ENCODE assay signal across 8 cellular contexts in the genomic region with DNA sequence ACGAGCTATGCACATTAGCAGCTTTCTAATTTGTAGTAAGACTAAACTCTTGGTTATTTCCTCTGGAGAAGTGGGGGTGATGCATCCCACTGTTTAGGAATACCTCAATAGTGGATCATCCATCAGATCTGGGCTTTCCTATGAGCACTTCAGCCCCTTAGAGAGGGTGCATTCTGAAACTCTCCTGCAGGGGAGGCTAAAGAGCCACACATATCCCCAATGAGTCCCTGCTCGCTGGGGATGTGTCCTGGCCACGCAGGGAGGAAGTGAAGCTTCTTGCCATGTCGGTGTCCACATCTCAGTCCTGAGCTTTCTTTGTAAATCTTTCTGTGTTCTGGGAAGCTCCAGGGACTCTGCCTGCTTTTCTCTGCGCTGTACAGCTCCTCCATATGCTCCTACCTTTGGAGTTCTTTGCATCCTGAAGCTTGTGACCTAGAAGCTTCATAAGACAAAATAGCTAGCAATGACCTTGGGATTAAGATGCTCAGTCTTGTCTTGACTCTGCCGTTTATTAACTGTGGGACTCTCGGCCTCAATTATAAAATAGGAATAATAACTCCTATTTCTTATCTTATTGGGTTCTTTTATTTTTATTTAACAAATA. TPM values are rescaled to one million over a fixed set of nuclear protein-coding genes. Genes with fewer than 3 reads are reported as not detected.
DNase-seq lines count a peak whose midpoint lies in the region; ATAC-seq and TF ChIP-seq lines count a peak whose summit lies in the region.

No MANE protein-coding gene starts in this region.

- H3K27me3 ChIP-seq in esophagus muscularis mucosa: peaks cover 0 to 16% (median 0%) of the 10 kb centered on the region in 4 donors
- H3K27me3 ChIP-seq in suprapubic skin: no peaks in the 10 kb centered on the region

- peaks cover 18 to 26% of the 10 kb centered on the region in 2 donors for H3K27me3 Mint-ChIP-seq in natural killer cell (ENCODE audit: low read depth in 2 of 2)

- no peak overlapping the region for H3K27ac Mint-ChIP-seq in natural killer cell

- ATAC-seq in GM18868 (IDR thresholded peaks at IDR 0.05; ENCODE audit: unreplicated experiment) (peak; percentile 92), HG03135 (IDR thresholded peaks at IDR 0.05; ENCODE audit: unreplicated experiment) (peak; percentile 79), natural killer cell (peak; percentile 72 to 83 (median 80))

- no peak for TF ChIP-seq POLR2A in esophagus muscularis mucosa (IDR thresholded peaks at IDR 0.05; ENCODE audit: low read depth)
- TF ChIP-seq POLR2A in suprapubic skin (IDR thresholded peaks at IDR 0.05): no peak

- H3K9me3 Mint-ChIP-seq in natural killer cell: no peaks in the 10 kb centered on the region

- H3K4me1 ChIP-seq in esophagus muscularis mucosa (peaks cover 0 to 16% (median 10%) of the 10 kb centered on the region in 4 donors), suprapubic skin (peaks cover 8% of the 10 kb centered on the region)

- H3K4me1 Mint-ChIP-seq in natural killer cell: peaks cover 11 to 14% of the 10 kb centered on the region in 2 donors

- WGBS in esophagus muscularis mucosa: 54% methylated on average over 7 of the region's 7 CpGs
- WGBS in suprapubic skin: 37% methylated on average over 7 of the region's 7 CpGs

- TF ChIP-seq CTCF in C4-2B (conservative IDR thresholded peaks at IDR 0.05) (peak; percentile 82), esophagus muscularis mucosa (IDR thresholded peaks at IDR 0.05) (peak; percentile 51 to 69 (median 52)), natural killer cell (IDR thresholded peaks at IDR 0.05) (peak; percentile 62), suprapubic skin (IDR thresholded peaks at IDR 0.05) (peak; percentile 80 to 84)

- H3K27ac ChIP-seq in C4-2B (no peak overlapping the region), esophagus muscularis mucosa (replicated peaks in 1 of 4) (no peak overlapping the region), suprapubic skin (no peak overlapping the region)

- H3K4me3 ChIP-seq in esophagus muscularis mucosa (peak overlapping the region in 1 of 4 donors; percentile 37), suprapubic skin (peak overlapping the region; percentile 24)

- H3K4me3 Mint-ChIP-seq in natural killer cell: no peak overlapping the region

- no peaks in the 10 kb centered on the region for H3K36me3 Mint-ChIP-seq in natural killer cell

- TF ChIP-seq EP300 in esophagus muscularis mucosa (IDR thresholded peaks at IDR 0.05) (no peak), suprapubic skin (IDR thresholded peaks at IDR 0.05) (no peak)

- intact Hi-C loops in esophagus muscularis mucosa (cut with DNase I) (loop anchor here (1.0 to 5.0 kb wide), 3 partner anchors 102 to 395 kb away; no protein-coding TSS in a partner anchor), natural killer cell (cut with micrococcal nuclease) (loop anchor here (1.0 kb wide), 2 partner anchors 360 to 394 kb away; no protein-coding TSS in a partner anchor)

- DNase-seq in NCI-H82 (lab: John Stamatoyannopoulos, UW): peak; percentile 82
- DNase-seq in activated CD8-positive, alpha-beta memory T cell treated with anti-CD3 and anti-CD28 coated beads, Interleukin-2, amount 50 U/mL, for 24 hours (ENCODE audit: extremely low read depth): peak; percentile 21
- DNase-seq in esophagus muscularis mucosa (ENCODE audit: extremely low spot score): no peak
- DNase-seq in natural killer cell: peak; percentile 29
- DNase-seq in suprapubic skin (ENCODE audit: low spot score in 2 of 2): peak in 1 of 2 donors; percentile 76

- H3K9me3 ChIP-seq in esophagus muscularis mucosa (no peaks in the 10 kb centered on the region), suprapubic skin (no peaks in the 10 kb centered on the region)

- H3K36me3 ChIP-seq in esophagus muscularis mucosa: no peaks in the 10 kb centered on the region
- no peaks in the 10 kb centered on the region for H3K36me3 ChIP-seq in suprapubic skin

RNA-seq across cellular contexts. Expression of gene MASP1, which starts 28.3 kb away (rescaled TPM):
- total RNA-seq in esophagus muscularis mucosa (1 to 10 TPM in 2 of 4 donors, under 1 TPM in 2; 0.66 to 3.5 (median 2.1) TPM), natural killer cell (not detected), suprapubic skin (1 to 10 TPM; 1.0 to 6.0 (median 2.4) TPM)

RNA-seq across cellular contexts. Expression of gene RTP4, which starts 48.4 kb away (rescaled TPM):
- 1 to 10 TPM in 1 of 4 donors, under 1 TPM in 3; 0.50 to 1.3 (median 0.77) TPM for total RNA-seq in esophagus muscularis mucosa
- 1 to 10 TPM; 4.2 to 8.0 (median 4.4) TPM for total RNA-seq in natural killer cell
- 1 to 10 TPM in 1 of 4 donors, under 1 TPM in 1, not detected in 2; 0.42 to 1.3 TPM for total RNA-seq in suprapubic skin
